In genomic region chr18:9771977-9772660, GRCh38 we compare ENCODE assay signal across 1 cellular context.
TF ChIP-seq lines count a peak whose summit lies in the region.

No MANE protein-coding gene starts in this region.

TF ChIP-seq in A549, 52 proteins besides CTCF, POLR2A, EP300 and RAD21 (continued from another document):
- TF ChIP-seq, protein P1, sequence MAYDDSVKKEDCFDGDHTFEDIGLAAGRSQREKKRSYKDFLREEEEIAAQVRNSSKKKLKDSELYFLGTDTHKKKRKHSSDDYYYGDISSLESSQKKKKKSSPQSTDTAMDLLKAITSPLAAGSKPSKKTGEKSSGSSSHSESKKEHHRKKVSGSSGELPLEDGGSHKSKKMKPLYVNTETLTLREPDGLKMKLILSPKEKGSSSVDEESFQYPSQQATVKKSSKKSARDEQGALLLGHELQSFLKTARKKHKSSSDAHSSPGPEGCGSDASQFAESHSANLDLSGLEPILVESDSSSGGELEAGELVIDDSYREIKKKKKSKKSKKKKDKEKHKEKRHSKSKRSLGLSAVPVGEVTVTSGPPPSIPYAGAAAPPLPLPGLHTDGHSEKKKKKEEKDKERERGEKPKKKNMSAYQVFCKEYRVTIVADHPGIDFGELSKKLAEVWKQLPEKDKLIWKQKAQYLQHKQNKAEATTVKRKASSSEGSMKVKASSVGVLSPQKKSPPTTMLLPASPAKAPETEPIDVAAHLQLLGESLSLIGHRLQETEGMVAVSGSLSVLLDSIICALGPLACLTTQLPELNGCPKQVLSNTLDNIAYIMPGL (CRISPR knock-in tag; IDR thresholded peaks at IDR 0.05; ENCODE audit: borderline replicate concordance), result no peak
- TF ChIP-seq NPAS2 (CRISPR knock-in tag; IDR thresholded peaks at IDR 0.05; ENCODE audit: borderline replicate concordance) (no peak), CBX2 (IDR thresholded peaks at IDR 0.05; ENCODE audit: borderline replicate concordance, low read depth) (no peak), CEBPB (IDR thresholded peaks at IDR 0.05) (no peak), JUNB (IDR thresholded peaks at IDR 0.05) (no peak), RFX5 (IDR thresholded peaks at IDR 0.05) (no peak), EHF (CRISPR knock-in tag; IDR thresholded peaks at IDR 0.05) (no peak), EHMT2 (IDR thresholded peaks at IDR 0.05; ENCODE audit: low read depth) (no peak), ZNF302 (CRISPR knock-in tag; IDR thresholded peaks at IDR 0.05) (no peak), PHF8 (IDR thresholded peaks at IDR 0.05; ENCODE audit: borderline replicate concordance, low read depth) (no peak), CBX8 (IDR thresholded peaks at IDR 0.05) (no peak), CHD4 (IDR thresholded peaks at IDR 0.05; ENCODE audit: borderline replicate concordance) (no peak), TFCP2L1 (CRISPR knock-in tag; IDR thresholded peaks at IDR 0.05) (no peak), TP53 (CRISPR knock-in tag; IDR thresholded peaks at IDR 0.05) (no peak), PBX3 (IDR thresholded peaks at IDR 0.05) (no peak), CHD2 (IDR thresholded peaks at IDR 0.05; ENCODE audit: low read length, partially characterized antibody) (no peak)
